12 cellular contexts compared by ENCODE assay signal in genomic region chr11:1868636-1869291, GRCh38. TPM values are rescaled to one million over a fixed set of nuclear protein-coding genes. Genes with fewer than 3 reads are reported as not detected.
A peak's percentile ranks its signal among the peaks of the same experiment; 100 is the strongest.
DNase-seq lines count a peak whose midpoint lies in the region; ATAC-seq and TF ChIP-seq lines count a peak whose summit lies in the region.
"Had no signal": no experiment of that assay in that cellular context is flagged by ENCODE, and none has a peak within 500 bp of the region (broad histone marks: within the 10 kb centered on the region; RNA-seq: fewer than 3 reads in every experiment).

No MANE protein-coding gene starts in this region.

- 36 to 52% methylated on average over 20 to 25 of the region's 25 CpGs for WGBS in aorta, 2 donors

- no peaks in the 10 kb centered on the region for H3K9me2 ChIP-seq in Karpas-422 (replicated peaks; ENCODE audit: insufficient read depth, low read length)

- H4K20me1 ChIP-seq in osteoblast (ENCODE audit: insufficient read depth, low read length): no peaks in the 10 kb centered on the region
- H4K20me1 ChIP-seq in Karpas-422 (ENCODE audit: insufficient read depth, low read depth, low read length): peaks cover 53% of the 10 kb centered on the region; the same call in 1 of the 2 replicates

- DNase-seq in Right ventricle myocardium inferior (ENCODE audit: missing footprints) (peak; percentile 69), cardiac septum (ENCODE audit: low spot score) (no peak), Right ventricle myocardium superior (peak; percentile 75), osteoblast (ENCODE audit: insufficient read length, low spot score, missing footprints) (no peak), aorta (peak; percentile 66 to 75), NCI-H524 (lab: John Stamatoyannopoulos, UW) (no peak), Karpas-422 (no peak)
- DNase-seq in activated CD8-positive, alpha-beta memory T cell treated with anti-CD3 and anti-CD28 coated beads, Interleukin-2, amount 10 ng/mL, durations not matched to agents 7 days and 5 days: no peak
- DNase-seq: activated CD4-positive, alpha-beta T cell treated with anti-CD3 and anti-CD28 coated beads, Interleukin-2, amount 50 U/mL, for 48 hours; hippocampal formation; NCI-H774 had no signal

- no peak for TF ChIP-seq CTCF in osteoblast (IDR thresholded peaks at IDR 0.05; ENCODE audit: extremely low read depth, low read depth, low read length)

- no peaks in the 10 kb centered on the region for H3K9me3 Mint-ChIP-seq in activated CD8-positive, alpha-beta memory T cell treated with anti-CD3 and anti-CD28 coated beads, Interleukin-2, amount 10 ng/mL, durations not matched to agents 7 days and 5 days (ENCODE audit: low read depth)

- H2AFZ ChIP-seq in osteoblast (ENCODE audit: low read length) (no peak overlapping the region), Karpas-422 (ENCODE audit: low read length) (no peak overlapping the region)

- intact Hi-C loops in Right ventricle myocardium inferior (cut with DNase I): no loop called here
- intact Hi-C loops in cardiac septum (cut with DNase I): no loop called here
- intact Hi-C loops in Right ventricle myocardium superior (cut with DNase I): no loop called here
- intact Hi-C loops in aorta (cut with DNase I): no loop called here

- no peak overlapping the region for H3K4me3 Mint-ChIP-seq in activated CD8-positive, alpha-beta memory T cell treated with anti-CD3 and anti-CD28 coated beads, Interleukin-2, amount 10 ng/mL, durations not matched to agents 7 days and 5 days

- peaks cover 10% of the 10 kb centered on the region for H3K36me3 Mint-ChIP-seq in activated CD8-positive, alpha-beta memory T cell treated with anti-CD3 and anti-CD28 coated beads, Interleukin-2, amount 10 ng/mL, durations not matched to agents 7 days and 5 days

- H3K27me3 ChIP-seq in osteoblast (ENCODE audit: insufficient read depth, low read length): peaks cover 36% of the 10 kb centered on the region
- no peaks in the 10 kb centered on the region for H3K27me3 ChIP-seq in aorta (ENCODE audit: control insufficient read depth in 1 of 2, insufficient read depth in 2 of 2, low read length in 1 of 2)
- H3K27me3 ChIP-seq in Karpas-422 (ENCODE audit: low read length): no peaks in the 10 kb centered on the region

- H3K4me3 ChIP-seq in osteoblast (ENCODE audit: insufficient read depth, low read length) (peak overlapping the region; percentile 63), aorta (ENCODE audit: low read length in 2 of 2) (no peak overlapping the region), Karpas-422 (ENCODE audit: low read length) (no peak overlapping the region)
- H3K4me3 ChIP-seq: SK-N-MC had no signal

- CTCF ChIA-PET in activated CD8-positive, alpha-beta memory T cell treated with anti-CD3 and anti-CD28 coated beads, Interleukin-2, amount 10 ng/mL, durations not matched to agents 7 days and 5 days (lab: Charles Lee): interaction anchor here (3.1 kb wide), 1 partner anchor 13 kb away, joined by 23 read pairs; no protein-coding TSS in a partner anchor

- H3K4me2 ChIP-seq in osteoblast (ENCODE audit: insufficient read depth, low read length) (peak overlapping the region; percentile 67), Karpas-422 (ENCODE audit: low read depth, low read length, poor library complexity, severe bottlenecking) (no peak overlapping the region)

- no peaks in the 10 kb centered on the region for H3K27me3 Mint-ChIP-seq in activated CD8-positive, alpha-beta memory T cell treated with anti-CD3 and anti-CD28 coated beads, Interleukin-2, amount 10 ng/mL, durations not matched to agents 7 days and 5 days

- H3K79me2 ChIP-seq in osteoblast (ENCODE audit: insufficient read depth, low read length): no peaks in the 10 kb centered on the region
- no peaks in the 10 kb centered on the region for H3K79me2 ChIP-seq in Karpas-422 (ENCODE audit: low read length)

- peaks cover 46% of the 10 kb centered on the region for H3K4me1 Mint-ChIP-seq in activated CD8-positive, alpha-beta memory T cell treated with anti-CD3 and anti-CD28 coated beads, Interleukin-2, amount 10 ng/mL, durations not matched to agents 7 days and 5 days

- no peak overlapping the region for H3K9ac ChIP-seq in Karpas-422 (ENCODE audit: low read length)

- no peak overlapping the region for H3K27ac ChIP-seq in osteoblast (ENCODE audit: low read depth, low read length)
- no peak overlapping the region for H3K27ac ChIP-seq in aorta (ENCODE audit: low read depth in 1 of 2, low read length in 2 of 2)
- no peak overlapping the region for H3K27ac ChIP-seq in Karpas-422 (ENCODE audit: low read length)
- H3K27ac ChIP-seq: SK-N-MC had no signal

- ATAC-seq in Right ventricle myocardium inferior (peak; percentile 41), Right ventricle myocardium superior (ENCODE audit: poor library complexity) (peak; percentile 15), aorta (ENCODE audit: low FRiP score) (peak; percentile 19)
- no peak for ATAC-seq in activated CD8-positive, alpha-beta memory T cell treated with anti-CD3 and anti-CD28 coated beads, Interleukin-2, amount 10 ng/mL, durations not matched to agents 7 days and 5 days

- peaks cover 42% of the 10 kb centered on the region for H3K4me1 ChIP-seq in osteoblast (ENCODE audit: insufficient read depth, low read length)
- peaks cover 0 to 3% of the 10 kb centered on the region in 2 donors for H3K4me1 ChIP-seq in aorta (ENCODE audit: control insufficient read depth in 1 of 2, insufficient read depth in 2 of 2, low read length in 2 of 2)
- peaks cover 13% of the 10 kb centered on the region for H3K4me1 ChIP-seq in Karpas-422 (ENCODE audit: low read length)

- H3K27ac Mint-ChIP-seq in activated CD8-positive, alpha-beta memory T cell treated with anti-CD3 and anti-CD28 coated beads, Interleukin-2, amount 10 ng/mL, durations not matched to agents 7 days and 5 days: no peak overlapping the region

- H3K36me3 ChIP-seq in osteoblast (ENCODE audit: insufficient read depth, low read length): no peaks in the 10 kb centered on the region
- no peaks in the 10 kb centered on the region for H3K36me3 ChIP-seq in aorta (ENCODE audit: control insufficient read depth in 1 of 2, insufficient read depth in 2 of 2, low read length in 1 of 2)
- no peaks in the 10 kb centered on the region for H3K36me3 ChIP-seq in Karpas-422 (ENCODE audit: insufficient read depth, low read length)

- H3K9me3 ChIP-seq in osteoblast (ENCODE audit: low read depth, low read length): no peaks in the 10 kb centered on the region
- H3K9me3 ChIP-seq in aorta (ENCODE audit: control insufficient read depth, low read length): no peaks in the 10 kb centered on the region
- H3K9me3 ChIP-seq in Karpas-422 (ENCODE audit: low read length): no peaks in the 10 kb centered on the region

RNA-seq across cellular contexts. Expression of gene LSP1, which starts 15.9 kb away (rescaled TPM):
- total RNA-seq in Right ventricle myocardium inferior (22.5 TPM), cardiac septum (35.1 TPM), Right ventricle myocardium superior (23.0 TPM), osteoblast (41.0 and 54.6 TPM in 2 replicates), aorta (100 to 1,000 TPM in 1 of 2 donors, 10 to 100 TPM in 1; 45.2 to 128 TPM)
- 10 to 100 TPM; 12.0 to 40.4 TPM for polyA plus RNA-seq in aorta
- total RNA-seq in activated CD8-positive, alpha-beta memory T cell treated with anti-CD3 and anti-CD28 coated beads, Interleukin-2, amount 10 ng/mL, durations not matched to agents 7 days and 5 days: 100 to 1,000 TPM; 574 to 702 TPM
- 46.9 and 115 TPM in 2 replicates for total RNA-seq in Karpas-422 (2014; rRNA removed; shearing (Covaris generic); ENCODE audit: low replicate concordance)

RNA-seq across cellular contexts. Expression of gene PRR33, which starts 22.9 kb away (rescaled TPM):
- 5.0 TPM for total RNA-seq in Right ventricle myocardium inferior
- total RNA-seq in cardiac septum: 0.75 TPM
- total RNA-seq in Right ventricle myocardium superior: 5.8 TPM
- not detected in 2 replicates for total RNA-seq in osteoblast
- not detected for total RNA-seq in aorta
- polyA plus RNA-seq in aorta: not detected
- total RNA-seq in activated CD8-positive, alpha-beta memory T cell treated with anti-CD3 and anti-CD28 coated beads, Interleukin-2, amount 10 ng/mL, durations not matched to agents 7 days and 5 days: not detected
- not detected in 2 replicates for total RNA-seq in Karpas-422 (2014; rRNA removed; shearing (Covaris generic); ENCODE audit: low replicate concordance)

RNA-seq across cellular contexts. Expression of gene TNNI2, which starts 30.0 kb away (rescaled TPM):
- 0.35 TPM for total RNA-seq in Right ventricle myocardium inferior
- total RNA-seq in cardiac septum: 0.78 TPM
- not detected for total RNA-seq in Right ventricle myocardium superior
- not detected in 2 replicates for total RNA-seq in osteoblast
- 1 to 10 TPM in 1 of 2 donors, under 1 TPM in 1; 0.81 to 2.2 TPM for total RNA-seq in aorta
- under 1 TPM; 0.75 to 0.82 TPM for polyA plus RNA-seq in aorta
- 1 to 10 TPM in 1 of 2 experiments, not detected in 1; 1.0 TPM for total RNA-seq in activated CD8-positive, alpha-beta memory T cell treated with anti-CD3 and anti-CD28 coated beads, Interleukin-2, amount 10 ng/mL, durations not matched to agents 7 days and 5 days
- total RNA-seq in Karpas-422 (2014; rRNA removed; shearing (Covaris generic); ENCODE audit: low replicate concordance): 0.36 TPM in 1 of 2 replicates, not detected in the other

RNA-seq across cellular contexts. Expression of gene SYT8, which starts 34.0 kb away (rescaled TPM):
- not detected for total RNA-seq in Right ventricle myocardium inferior
- not detected for total RNA-seq in cardiac septum
- total RNA-seq in Right ventricle myocardium superior: not detected
- 0.36 and 0.59 TPM in 2 replicates for total RNA-seq in osteoblast
- total RNA-seq in aorta: under 1 TPM; 0.19 to 0.75 TPM
- polyA plus RNA-seq in aorta: 10 to 100 TPM in 1 of 2 donors, 1 to 10 TPM in 1; 6.4 to 14.3 TPM
- not detected for total RNA-seq in activated CD8-positive, alpha-beta memory T cell treated with anti-CD3 and anti-CD28 coated beads, Interleukin-2, amount 10 ng/mL, durations not matched to agents 7 days and 5 days
- total RNA-seq in Karpas-422 (2014; rRNA removed; shearing (Covaris generic); ENCODE audit: low replicate concordance): 0.29 TPM in 1 of 2 replicates, not detected in the other

RNA-seq across cellular contexts. Expression of gene TNNT3, which starts 50.7 kb away (rescaled TPM):
- total RNA-seq in Right ventricle myocardium inferior (36.3 TPM), cardiac septum (41.5 TPM), Right ventricle myocardium superior (35.7 TPM), osteoblast (not detected in 2 replicates), aorta (10 to 100 TPM in 1 of 2 donors, 1 to 10 TPM in 1; 8.8 to 54.3 TPM)
- polyA plus RNA-seq in aorta: 1 to 10 TPM; 3.4 to 3.9 TPM
- 1 to 10 TPM; 1.1 to 7.6 TPM for total RNA-seq in activated CD8-positive, alpha-beta memory T cell treated with anti-CD3 and anti-CD28 coated beads, Interleukin-2, amount 10 ng/mL, durations not matched to agents 7 days and 5 days
- 0.25 TPM in 1 of 2 replicates, not detected in the other for total RNA-seq in Karpas-422 (2014; rRNA removed; shearing (Covaris generic); ENCODE audit: low replicate concordance)

Comparison
In these comparisons a context has a peak if more than half of its experiments do, and no peak if none do; other contexts are left out.
1. DNase-seq: peak in Right ventricle myocardium inferior (single experiment), Right ventricle myocardium superior (single experiment) and aorta (2 of 2); none in cardiac septum (single experiment), osteoblast (single experiment), activated CD8-positive, alpha-beta memory T cell treated with anti-CD3 and anti-CD28 coated beads, Interleukin-2, amount 10 ng/mL, durations not matched to agents 7 days and 5 days (single experiment), NCI-H524 (0 of 2) and Karpas-422 (single experiment).